In genomic region chr20:58828804-58829203, GRCh38 we compare ENCODE assay signal across 2 cellular contexts. TPM values are rescaled to one million over a fixed set of nuclear protein-coding genes. Genes with fewer than 3 reads are reported as not detected.
"Had no signal": no experiment of that assay in that cellular context is flagged by ENCODE, and none has a peak within 500 bp of the region (broad histone marks: within the 10 kb centered on the region; RNA-seq: fewer than 3 reads in every experiment).

No MANE protein-coding gene starts in this region.

RNA-seq across cellular contexts. Expression of gene GNAS-AS1, which starts 21.9 kb away (rescaled TPM):
- total RNA-seq: ascending aorta, glomerular endothelial cell had no signal
